2 cellular contexts compared by ENCODE assay signal in the genomic region with DNA sequence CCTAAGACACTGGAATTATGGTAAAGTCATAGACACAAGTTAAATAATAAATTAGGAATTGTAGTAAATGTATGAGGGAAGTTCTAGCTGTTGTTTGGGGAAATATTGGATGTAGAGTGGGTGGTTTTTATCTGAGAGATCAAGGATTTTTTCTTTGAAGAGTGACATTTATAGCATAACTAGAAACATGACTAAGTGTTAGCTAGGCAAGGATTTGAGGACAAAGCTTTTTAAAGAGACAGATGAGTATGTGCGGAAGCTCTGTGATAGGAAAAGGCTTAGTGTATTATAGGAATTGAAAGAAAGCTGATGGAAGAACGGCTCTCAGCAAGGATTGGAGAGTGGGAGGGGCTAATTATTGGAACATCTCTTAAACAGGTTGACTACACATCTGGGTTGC.
TF ChIP-seq lines count a peak whose summit lies in the region.

No MANE protein-coding gene starts in this region.

TF ChIP-seq in A549, 52 proteins besides CTCF, POLR2A, EP300 and RAD21:
- TF ChIP-seq FOSB (CRISPR knock-in tag; IDR thresholded peaks at IDR 0.05) (no peak), FOXS1 (CRISPR knock-in tag; IDR thresholded peaks at IDR 0.05) (no peak), KDM1A (IDR thresholded peaks at IDR 0.05; ENCODE audit: low read depth) (no peak), RNF2 (IDR thresholded peaks at IDR 0.05; ENCODE audit: borderline replicate concordance, low read depth) (no peak)

TF ChIP-seq in GM23338, 12 proteins besides CTCF, POLR2A, EP300 and RAD21:
- TF ChIP-seq NANOG (IDR thresholded peaks at IDR 0.05; ENCODE audit: borderline replicate concordance): no peak
- no peak for TF ChIP-seq JUNB (IDR thresholded peaks at IDR 0.05; ENCODE audit: unreplicated experiment)
- TF ChIP-seq, protein P1, sequence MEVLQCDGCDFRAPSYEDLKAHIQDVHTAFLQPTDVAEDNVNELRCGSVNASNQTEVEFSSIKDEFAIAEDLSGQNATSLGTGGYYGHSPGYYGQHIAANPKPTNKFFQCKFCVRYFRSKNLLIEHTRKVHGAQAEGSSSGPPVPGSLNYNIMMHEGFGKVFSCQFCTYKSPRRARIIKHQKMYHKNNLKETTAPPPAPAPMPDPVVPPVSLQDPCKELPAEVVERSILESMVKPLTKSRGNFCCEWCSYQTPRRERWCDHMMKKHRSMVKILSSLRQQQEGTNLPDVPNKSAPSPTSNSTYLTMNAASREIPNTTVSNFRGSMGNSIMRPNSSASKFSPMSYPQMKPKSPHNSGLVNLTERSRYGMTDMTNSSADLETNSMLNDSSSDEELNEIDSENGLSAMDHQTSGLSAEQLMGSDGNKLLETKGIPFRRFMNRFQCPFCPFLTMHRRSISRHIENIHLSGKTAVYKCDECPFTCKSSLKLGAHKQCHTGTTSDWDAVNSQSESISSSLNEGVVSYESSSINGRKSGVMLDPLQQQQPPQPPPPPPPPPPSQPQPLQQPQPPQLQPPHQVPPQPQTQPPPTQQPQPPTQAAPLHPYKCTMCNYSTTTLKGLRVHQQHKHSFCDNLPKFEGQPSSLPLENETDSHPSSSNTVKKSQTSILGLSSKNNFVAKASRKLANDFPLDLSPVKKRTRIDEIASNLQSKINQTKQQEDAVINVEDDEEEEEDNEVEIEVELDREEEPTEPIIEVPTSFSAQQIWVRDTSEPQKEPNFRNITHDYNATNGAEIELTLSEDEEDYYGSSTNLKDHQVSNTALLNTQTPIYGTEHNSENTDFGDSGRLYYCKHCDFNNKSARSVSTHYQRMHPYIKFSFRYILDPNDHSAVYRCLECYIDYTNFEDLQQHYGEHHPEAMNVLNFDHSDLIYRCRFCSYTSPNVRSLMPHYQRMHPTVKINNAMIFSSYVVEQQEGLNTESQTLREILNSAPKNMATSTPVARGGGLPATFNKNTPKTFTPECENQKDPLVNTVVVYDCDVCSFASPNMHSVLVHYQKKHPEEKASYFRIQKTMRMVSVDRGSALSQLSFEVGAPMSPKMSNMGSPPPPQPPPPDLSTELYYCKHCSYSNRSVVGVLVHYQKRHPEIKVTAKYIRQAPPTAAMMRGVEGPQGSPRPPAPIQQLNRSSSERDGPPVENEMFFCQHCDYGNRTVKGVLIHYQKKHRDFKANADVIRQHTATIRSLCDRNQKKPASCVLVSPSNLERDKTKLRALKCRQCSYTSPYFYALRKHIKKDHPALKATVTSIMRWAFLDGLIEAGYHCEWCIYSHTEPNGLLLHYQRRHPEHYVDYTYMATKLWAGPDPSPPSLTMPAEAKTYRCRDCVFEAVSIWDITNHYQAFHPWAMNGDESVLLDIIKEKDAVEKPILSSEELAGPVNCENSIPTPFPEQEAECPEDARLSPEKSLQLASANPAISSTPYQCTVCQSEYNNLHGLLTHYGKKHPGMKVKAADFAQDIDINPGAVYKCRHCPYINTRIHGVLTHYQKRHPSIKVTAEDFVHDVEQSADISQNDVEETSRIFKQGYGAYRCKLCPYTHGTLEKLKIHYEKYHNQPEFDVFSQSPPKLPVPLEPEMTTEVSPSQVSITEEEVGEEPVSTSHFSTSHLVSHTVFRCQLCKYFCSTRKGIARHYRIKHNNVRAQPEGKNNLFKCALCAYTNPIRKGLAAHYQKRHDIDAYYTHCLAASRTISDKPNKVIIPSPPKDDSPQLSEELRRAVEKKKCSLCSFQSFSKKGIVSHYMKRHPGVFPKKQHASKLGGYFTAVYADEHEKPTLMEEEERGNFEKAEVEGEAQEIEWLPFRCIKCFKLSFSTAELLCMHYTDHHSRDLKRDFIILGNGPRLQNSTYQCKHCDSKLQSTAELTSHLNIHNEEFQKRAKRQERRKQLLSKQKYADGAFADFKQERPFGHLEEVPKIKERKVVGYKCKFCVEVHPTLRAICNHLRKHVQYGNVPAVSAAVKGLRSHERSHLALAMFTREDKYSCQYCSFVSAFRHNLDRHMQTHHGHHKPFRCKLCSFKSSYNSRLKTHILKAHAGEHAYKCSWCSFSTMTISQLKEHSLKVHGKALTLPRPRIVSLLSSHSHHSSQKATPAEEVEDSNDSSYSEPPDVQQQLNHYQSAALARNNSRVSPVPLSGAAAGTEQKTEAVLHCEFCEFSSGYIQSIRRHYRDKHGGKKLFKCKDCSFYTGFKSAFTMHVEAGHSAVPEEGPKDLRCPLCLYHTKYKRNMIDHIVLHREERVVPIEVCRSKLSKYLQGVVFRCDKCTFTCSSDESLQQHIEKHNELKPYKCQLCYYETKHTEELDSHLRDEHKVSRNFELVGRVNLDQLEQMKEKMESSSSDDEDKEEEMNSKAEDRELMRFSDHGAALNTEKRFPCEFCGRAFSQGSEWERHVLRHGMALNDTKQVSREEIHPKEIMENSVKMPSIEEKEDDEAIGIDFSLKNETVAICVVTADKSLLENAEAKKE (CRISPR knock-in tag; IDR thresholded peaks at IDR 0.05): no peak
- TF ChIP-seq STAT1 (IDR thresholded peaks at IDR 0.05; ENCODE audit: unreplicated experiment): no peak
- TF ChIP-seq REST (IDR thresholded peaks at IDR 0.05; ENCODE audit: unreplicated experiment): no peak
- no peak for TF ChIP-seq EZH2phosphoT487 (IDR thresholded peaks at IDR 0.05; ENCODE audit: unreplicated experiment)
- no peak for TF ChIP-seq CREB1 (CRISPR knock-in tag; IDR thresholded peaks at IDR 0.05; ENCODE audit: low read depth)
- TF ChIP-seq ZNF114 (CRISPR knock-in tag; IDR thresholded peaks at IDR 0.05): no peak
- no peak for TF ChIP-seq ZNF331 (CRISPR knock-in tag; IDR thresholded peaks at IDR 0.05; ENCODE audit: low read depth)
- TF ChIP-seq ETS1 (IDR thresholded peaks at IDR 0.05): no peak
- no peak for TF ChIP-seq POLR2AphosphoS5 (IDR thresholded peaks at IDR 0.05; ENCODE audit: low read depth)
TF ChIP-seq in GM23338: peak in this region for 0.
